ENCODE assay signal across 8 cellular contexts in the genomic region with DNA sequence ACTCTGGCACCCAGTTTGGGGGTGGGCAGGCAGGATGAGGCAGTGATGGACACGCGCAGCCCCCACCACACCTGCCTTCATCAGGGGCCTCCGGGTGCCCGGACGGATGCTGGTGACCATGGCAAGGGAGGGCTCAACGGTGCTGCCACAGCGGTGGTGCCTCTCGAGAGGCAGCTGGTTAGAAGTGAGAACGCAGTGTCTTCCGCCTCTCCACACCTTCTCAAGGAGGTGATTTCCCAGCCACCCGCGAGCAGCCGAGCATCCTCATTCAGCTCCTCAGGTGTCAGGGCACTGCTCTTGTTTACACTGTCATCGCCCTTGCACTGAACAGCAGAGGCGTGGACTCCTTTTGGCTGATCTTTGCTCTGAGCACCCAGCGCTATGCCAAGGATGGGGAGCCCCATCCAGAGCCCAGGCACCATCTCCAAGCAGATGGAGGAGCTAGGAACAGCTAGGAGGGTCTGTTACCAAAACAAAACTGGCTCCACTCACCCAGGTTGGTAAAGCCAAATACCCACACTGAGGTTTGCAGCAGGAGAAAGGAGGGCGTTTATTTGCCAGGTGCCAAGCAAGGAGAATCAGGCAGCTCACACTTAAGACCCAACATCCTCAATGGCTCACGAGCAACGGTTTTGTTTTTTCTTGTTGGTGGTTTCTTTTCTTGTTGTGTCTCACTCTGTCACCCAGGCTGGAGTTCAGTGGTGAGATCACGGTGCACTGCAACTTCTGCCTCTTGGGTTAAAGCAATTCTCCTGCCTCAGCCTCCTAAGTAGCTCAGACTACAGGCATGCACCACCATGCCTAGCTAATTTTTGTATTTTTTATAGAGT.
DNase-seq lines count a peak whose midpoint lies in the region; ATAC-seq and TF ChIP-seq lines count a peak whose summit lies in the region.
"Had no signal": no experiment of that assay in that cellular context is flagged by ENCODE, and none has a peak within 500 bp of the region (broad histone marks: within the 10 kb centered on the region; RNA-seq: fewer than 3 reads in every experiment).

No MANE protein-coding gene starts in this region.

- no peak overlapping the region for H3K4me3 Mint-ChIP-seq in endodermal cell

- 91 to 92% methylated on average over 18 to 20 of the region's 20 CpGs for WGBS in endodermal cell (ENCODE audit: insufficient coverage in 1 of 2, insufficient read length in 1 of 2), 2 experiments

- TF ChIP-seq CTCF in endodermal cell (conservative IDR thresholded peaks at IDR 0.05), result no peak

- no peaks in the 10 kb centered on the region for H3K36me3 ChIP-seq in endodermal cell (ENCODE audit: control insufficient read depth, insufficient read depth, low read length)

- H3K27ac ChIP-seq in endodermal cell (ENCODE audit: low read depth, low read length), result no peak overlapping the region

- peaks cover 56% of the 10 kb centered on the region for H3K27me3 ChIP-seq in endodermal cell (ENCODE audit: control insufficient read depth, insufficient read depth, low read length, poor library complexity, severe bottlenecking)

- no peak overlapping the region for H3K9ac ChIP-seq in endodermal cell (ENCODE audit: extremely low read depth, low read length, poor library complexity, severe bottlenecking)

- H3K27me3 Mint-ChIP-seq in endodermal cell (ENCODE audit: insufficient read depth), result peaks cover 95% of the 10 kb centered on the region

- H3K36me3 Mint-ChIP-seq in endodermal cell (ENCODE audit: low read depth), result no peaks in the 10 kb centered on the region

- H3K4me1 Mint-ChIP-seq in endodermal cell, result peaks cover 11% of the 10 kb centered on the region

- H3K9me3 ChIP-seq in endodermal cell (ENCODE audit: control insufficient read depth, low read length), result no peaks in the 10 kb centered on the region

- H3K9me3 Mint-ChIP-seq in endodermal cell, result no peaks in the 10 kb centered on the region

- H3K4me3 ChIP-seq in endodermal cell (ENCODE audit: low read length), result no peak overlapping the region

- H3K27ac Mint-ChIP-seq in endodermal cell, result no peak overlapping the region

- H3K4me1 ChIP-seq in endodermal cell (ENCODE audit: control insufficient read depth, insufficient read depth, low read length), result no peaks in the 10 kb centered on the region

- ATAC-seq in HG03571 (IDR thresholded peaks at IDR 0.05; ENCODE audit: unreplicated experiment), result no peak
- ATAC-seq in GM19023 (IDR thresholded peaks at IDR 0.05; ENCODE audit: unreplicated experiment), result no peak

- peak; percentile 25 for DNase-seq in activated CD4-positive, CD25-positive, alpha-beta regulatory T cell treated with anti-CD3 and anti-CD28 coated beads, Interleukin-2, amount 50 U/mL, for 16 hours (ENCODE audit: low read depth, low spot score)
- peak; percentile 65 for DNase-seq in activated effector memory CD4-positive, alpha-beta T cell treated with Interleukin-2 at 50 U/mL for 16 hours
- peak; percentile 17 to 29 for DNase-seq in stimulated activated CD4-positive, alpha-beta T cell treated with anti-CD3 and anti-CD28 coated beads, Interleukin-1b, Interleukin-23, amount 100 ng/mL, for 1 hour (ENCODE audit: low read depth in 2 of 2)
- no peak for DNase-seq in endodermal cell
- no peak for DNase-seq in NCI-H2107 (lab: John Stamatoyannopoulos, UW)
- DNase-seq: NCI-H2171 treated with DMSO at 0.1 percent for 48 hours had no signal

Comparison
In these comparisons a context has a peak if more than half of its experiments do, and no peak if none do; other contexts are left out.
1. DNase-seq: peak in activated CD4-positive, CD25-positive, alpha-beta regulatory T cell treated with anti-CD3 and anti-CD28 coated beads, Interleukin-2, amount 50 U/mL, for 16 hours (single experiment), activated effector memory CD4-positive, alpha-beta T cell treated with Interleukin-2 at 50 U/mL for 16 hours (single experiment) and stimulated activated CD4-positive, alpha-beta T cell treated with anti-CD3 and anti-CD28 coated beads, Interleukin-1b, Interleukin-23, amount 100 ng/mL, for 1 hour (2 of 2); none in endodermal cell (single experiment) and NCI-H2107 (single experiment).